ENCODE assay signal across 28 cellular contexts in genomic region chr2:177284531-177284930, GRCh38.
"Had no signal": no experiment of that assay in that cellular context is flagged by ENCODE, and none has a peak within 500 bp of the region (broad histone marks: within the 10 kb centered on the region; RNA-seq: fewer than 3 reads in every experiment).

No MANE protein-coding gene starts in this region.

- H3K4me3 Mint-ChIP-seq: dendritic cell treated with granulocyte-macrophage colony-stimulating factor and Interleukin-4, amounts not matched to agents 40 ng/mL and 50 ng/mL, for 4 days; memory B cell; mesothelial cell of epicardium; naive B cell; natural killer cell treated with Interleukin-12 subunit alpha and Interleukin-12 subunit beta and Interleukin-15 and Interleukin-18, amount 100 ng/mL, for 72 hours; neural crest cell; stimulated activated naive B cell treated with anti-CD40 and anti-IgM and Interleukin-4, amounts not matched to agents 10 μg/mL and 1 μg/mL and 100 μg/mL, for 72 hours; stimulated activated naive CD8-positive, alpha-beta T cell treated with anti-CD3 and anti-CD28 coated beads, Interleukin-15, Interleukin-2, amounts not matched to agents 100 ng/mL and 50 ng/mL, for 24 hours had no signal

- H3K4me3 ChIP-seq: colonic mucosa, gastrocnemius medialis, lower lobe of right lung, mucosa of descending colon, smooth muscle cell, thoracic aorta, tibial nerve, upper lobe of right lung, uterus had no signal

- H3K4me1 Mint-ChIP-seq: neural crest cell had no signal

- H3K27ac Mint-ChIP-seq: dendritic cell treated with granulocyte-macrophage colony-stimulating factor and Interleukin-4, amounts not matched to agents 40 ng/mL and 50 ng/mL, for 4 days; memory B cell; mesothelial cell of epicardium; natural killer cell treated with Interleukin-12 subunit alpha and Interleukin-12 subunit beta and Interleukin-15 and Interleukin-18, amount 100 ng/mL, for 72 hours; progenitor cell of endocrine pancreas; stimulated activated naive B cell treated with anti-CD40 and anti-IgM and Interleukin-4, amounts not matched to agents 10 μg/mL and 1 μg/mL and 100 μg/mL, for 72 hours; stimulated activated naive CD8-positive, alpha-beta T cell treated with anti-CD3 and anti-CD28 coated beads, Interleukin-15, Interleukin-2, amounts not matched to agents 100 ng/mL and 50 ng/mL, for 24 hours had no signal

- H3K27ac ChIP-seq: colonic mucosa, lower lobe of right lung, parathyroid adenoma, thoracic aorta, tibial nerve, upper lobe of right lung, uterus had no signal

- H3K27me3 ChIP-seq: colonic mucosa, gastrocnemius medialis, tibial nerve, upper lobe of right lung, uterus had no signal

- ATAC-seq: gastrocnemius medialis; left ventricle myocardium superior; lower lobe of right lung; mucosa of descending colon; natural killer cell treated with Interleukin-12 subunit alpha and Interleukin-12 subunit beta and Interleukin-15 and Interleukin-18, amount 100 ng/mL, for 72 hours; sciatic nerve; stimulated activated naive B cell treated with anti-CD40 and anti-IgM and Interleukin-4, amounts not matched to agents 10 μg/mL and 1 μg/mL and 100 μg/mL, for 72 hours; upper lobe of right lung had no signal

- FAIRE-seq: endothelial cell of umbilical vein, keratinocyte had no signal

- H3K36me3 Mint-ChIP-seq: memory B cell; mesothelial cell of epicardium; naive B cell; natural killer cell treated with Interleukin-12 subunit alpha and Interleukin-12 subunit beta and Interleukin-15 and Interleukin-18, amount 100 ng/mL, for 72 hours; stimulated activated naive B cell treated with anti-CD40 and anti-IgM and Interleukin-4, amounts not matched to agents 10 μg/mL and 1 μg/mL and 100 μg/mL, for 72 hours had no signal

- H3K9me3 Mint-ChIP-seq: dendritic cell treated with granulocyte-macrophage colony-stimulating factor and Interleukin-4, amounts not matched to agents 40 ng/mL and 50 ng/mL, for 4 days; memory B cell; mesothelial cell of epicardium; naive B cell; natural killer cell treated with Interleukin-12 subunit alpha and Interleukin-12 subunit beta and Interleukin-15 and Interleukin-18, amount 100 ng/mL, for 72 hours; neural crest cell; stimulated activated naive B cell treated with anti-CD40 and anti-IgM and Interleukin-4, amounts not matched to agents 10 μg/mL and 1 μg/mL and 100 μg/mL, for 72 hours; stimulated activated naive CD8-positive, alpha-beta T cell treated with anti-CD3 and anti-CD28 coated beads, Interleukin-15, Interleukin-2, amounts not matched to agents 100 ng/mL and 50 ng/mL, for 24 hours had no signal

- H3K36me3 ChIP-seq: colonic mucosa, gastrocnemius medialis, thoracic aorta, upper lobe of right lung, uterus had no signal

- H3K27me3 Mint-ChIP-seq: dendritic cell treated with granulocyte-macrophage colony-stimulating factor and Interleukin-4, amounts not matched to agents 40 ng/mL and 50 ng/mL, for 4 days; memory B cell; naive B cell; progenitor cell of endocrine pancreas; stimulated activated naive B cell treated with anti-CD40 and anti-IgM and Interleukin-4, amounts not matched to agents 10 μg/mL and 1 μg/mL and 100 μg/mL, for 72 hours; stimulated activated naive CD8-positive, alpha-beta T cell treated with anti-CD3 and anti-CD28 coated beads, Interleukin-15, Interleukin-2, amounts not matched to agents 100 ng/mL and 50 ng/mL, for 24 hours had no signal

- H3K9me3 ChIP-seq: colonic mucosa, gastrocnemius medialis, lower lobe of right lung, mucosa of descending colon, thoracic aorta, tibial nerve, upper lobe of right lung, uterus had no signal

- H3K4me1 ChIP-seq: colonic mucosa, lower lobe of right lung, parathyroid adenoma, upper lobe of right lung, uterus had no signal

- DNase-seq: colonic mucosa; effector CD8-positive, alpha-beta T cell; gastrocnemius medialis; head of caudate nucleus; left ventricle myocardium superior; lower lobe of right lung; mucosa of descending colon; naive B cell; stimulated activated CD4-positive, alpha-beta T cell treated with anti-CD3 and anti-CD28 coated beads, Interleukin-12 subunit alpha, Interleukin-12 subunit beta, amount 100 ng/mL, for 4 hours; stimulated activated CD4-positive, alpha-beta T cell treated with anti-CD3 and anti-CD28 coated beads, Interleukin-1b, Interleukin-23, amount 100 ng/mL, for 48 hours; stimulated activated CD4-positive, alpha-beta T cell treated with anti-CD3 and anti-CD28 coated beads, Interleukin-4, amount 100 ng/mL, for 24 hours; stimulated activated naive B cell treated with anti-CD40 and anti-IgM and Interleukin-4, amounts not matched to agents 10 μg/mL and 1 μg/mL and 100 μg/mL, for 72 hours; upper lobe of right lung; uterus had no signal
